8 cellular contexts compared by ENCODE assay signal in the genomic region with DNA sequence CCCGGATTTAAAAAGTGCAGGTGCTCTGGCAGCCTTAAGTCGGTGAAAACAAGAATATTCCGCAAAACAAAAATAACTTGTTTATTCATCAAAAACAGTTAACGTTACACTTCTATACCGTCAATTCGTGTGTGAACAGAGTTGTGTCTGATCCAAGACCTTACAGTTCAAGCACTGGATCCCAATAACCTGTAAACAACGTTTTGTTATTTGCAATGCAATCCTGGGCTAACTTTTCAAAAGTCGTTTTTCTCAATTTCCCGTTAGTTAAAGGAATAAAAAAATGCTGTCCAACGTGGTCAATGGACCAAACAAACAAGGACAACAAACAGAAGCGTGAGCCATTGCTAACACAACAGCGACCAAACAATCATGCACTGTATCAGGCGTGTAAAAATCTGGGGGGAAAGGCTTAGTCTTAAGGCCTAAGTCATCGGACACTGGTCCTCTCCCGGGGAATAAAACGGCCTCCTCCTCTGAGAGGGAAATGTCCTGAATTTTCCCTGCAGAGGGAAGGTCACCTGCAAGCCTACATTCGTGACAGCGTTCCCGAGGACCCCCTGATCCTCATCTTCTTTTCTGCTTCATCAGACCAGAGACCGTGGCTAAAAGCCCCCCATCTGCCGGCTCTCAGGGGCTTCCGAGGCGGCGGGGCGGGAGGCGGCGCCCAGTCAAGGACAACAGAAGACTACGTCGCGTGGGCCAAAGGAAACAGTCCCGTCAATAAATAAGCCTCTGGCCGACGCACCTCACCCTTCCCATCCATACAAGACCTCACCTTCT. TPM values are rescaled to one million over a fixed set of nuclear protein-coding genes. Genes with fewer than 3 reads are reported as not detected.
DNase-seq lines count a peak whose midpoint lies in the region; ATAC-seq and TF ChIP-seq lines count a peak whose summit lies in the region.

No MANE protein-coding gene starts in this region.

- POLR2A ChIA-PET in Caco-2 (lab: Charles Lee), result interaction anchor here (1.0 to 1.4 kb wide), 2 partner anchors 73 to 228 kb away, joined by 3 to 7 read pairs; partner anchors contain the start of gene INO80D

- H3K9me3 ChIP-seq in Caco-2, result no peaks in the 10 kb centered on the region
- H3K9me3 ChIP-seq in skeletal muscle tissue (ENCODE audit: control insufficient read depth in 3 of 3, low read length in 3 of 3), result no peaks in the 10 kb centered on the region

- peak overlapping the region; percentile 78 to 93 (median 86) for H3K9ac ChIP-seq in skeletal muscle tissue (ENCODE audit: low read depth in 1 of 3, low read length in 3 of 3)

- peak overlapping the region; percentile 89 for H3K27ac ChIP-seq in skeletal muscle tissue (ENCODE audit: low read depth, low read length)

- no peaks in the 10 kb centered on the region for H3K27me3 ChIP-seq in Caco-2 (replicated peaks; ENCODE audit: control insufficient read depth, insufficient read depth, low read length)
- no peaks in the 10 kb centered on the region for H3K27me3 ChIP-seq in skeletal muscle tissue (ENCODE audit: control insufficient read depth in 3 of 3, insufficient read depth in 3 of 3, low read length in 3 of 3)

- BruUV-seq in Caco-2 (replicated peaks; lab: Mats Ljungman, UMichigan), result TSS peak; percentile 71

- H3K4me3 ChIP-seq in Caco-2 (ENCODE audit: low read depth, low read length), result peak overlapping the region; percentile 70
- peak overlapping the region; percentile 96 for H3K4me3 ChIP-seq in iPS-11a (ENCODE audit: low read depth, low read length)
- peak overlapping the region; percentile 72 to 100 (median 76) for H3K4me3 ChIP-seq in skeletal muscle tissue (ENCODE audit: low read length in 3 of 3)

- H3K27ac Mint-ChIP-seq in Caco-2 (ENCODE audit: unreplicated experiment), result peak overlapping the region; percentile 99
- H3K27ac Mint-ChIP-seq in activated naive CD8-positive, alpha-beta T cell treated with anti-CD3 and anti-CD28 coated beads, Interleukin-2, amount 50 U/mL, for 24 hours, result peak overlapping the region; percentile 87

- H3K4me1 Mint-ChIP-seq in Caco-2 (ENCODE audit: low read depth, unreplicated experiment), result peaks cover 25% of the 10 kb centered on the region
- H3K4me1 Mint-ChIP-seq in activated naive CD8-positive, alpha-beta T cell treated with anti-CD3 and anti-CD28 coated beads, Interleukin-2, amount 50 U/mL, for 24 hours, result peaks cover 54% of the 10 kb centered on the region

- H3K27me3 Mint-ChIP-seq in Caco-2 (ENCODE audit: insufficient read depth, unreplicated experiment), result no peaks in the 10 kb centered on the region
- H3K27me3 Mint-ChIP-seq in activated naive CD8-positive, alpha-beta T cell treated with anti-CD3 and anti-CD28 coated beads, Interleukin-2, amount 50 U/mL, for 24 hours, result no peaks in the 10 kb centered on the region

- peak overlapping the region; percentile 83 for H3K4me3 Mint-ChIP-seq in Caco-2 (ENCODE audit: unreplicated experiment)
- peak overlapping the region; percentile 88 for H3K4me3 Mint-ChIP-seq in activated naive CD8-positive, alpha-beta T cell treated with anti-CD3 and anti-CD28 coated beads, Interleukin-2, amount 50 U/mL, for 24 hours

- intact Hi-C loops in Caco-2 (cut with micrococcal nuclease; ENCODE audit: unreplicated experiment), result loop anchor here (2.0 kb wide), 2 partner anchors 72 to 154 kb away; partner anchors contain the start of gene INO80D

- no peak for TF ChIP-seq CTCF in Caco-2 (IDR thresholded peaks at IDR 0.05; ENCODE audit: insufficient read depth in 1 of 2, low read depth in 1 of 2, low read length in 1 of 2, severe bottlenecking in 1 of 2, unreplicated experiment in 1 of 2)

- peaks cover 6% of the 10 kb centered on the region for H3K36me3 ChIP-seq in Caco-2 (ENCODE audit: control insufficient read depth, insufficient read depth, low read length)
- peaks cover 21 to 27% (median 24%) of the 10 kb centered on the region in 3 donors for H3K36me3 ChIP-seq in skeletal muscle tissue (ENCODE audit: control insufficient read depth in 3 of 3, insufficient read depth in 3 of 3, low read length in 3 of 3)

- H3K4me1 ChIP-seq in Caco-2, result peaks cover 6% of the 10 kb centered on the region; the same call in 1 of the 2 replicates
- H3K4me1 ChIP-seq in skeletal muscle tissue (ENCODE audit: control insufficient read depth in 3 of 3, insufficient read depth in 3 of 3, low read length in 3 of 3), result peaks cover 29 to 43% (median 30%) of the 10 kb centered on the region in 3 donors

- peak; percentile 8 for ATAC-seq in GM19467 (IDR thresholded peaks at IDR 0.05; ENCODE audit: unreplicated experiment)
- peak; percentile 11 for ATAC-seq in HG03571 (IDR thresholded peaks at IDR 0.05; ENCODE audit: unreplicated experiment)
- ATAC-seq in activated naive CD8-positive, alpha-beta T cell treated with anti-CD3 and anti-CD28 coated beads, Interleukin-2, amount 50 U/mL, for 24 hours, result peak; percentile 4

- peaks cover 55% of the 10 kb centered on the region for H3K36me3 Mint-ChIP-seq in Caco-2 (ENCODE audit: insufficient read depth, unreplicated experiment)
- peaks cover 55% of the 10 kb centered on the region for H3K36me3 Mint-ChIP-seq in activated naive CD8-positive, alpha-beta T cell treated with anti-CD3 and anti-CD28 coated beads, Interleukin-2, amount 50 U/mL, for 24 hours (ENCODE audit: low read depth)

- H3K9me3 Mint-ChIP-seq in Caco-2 (ENCODE audit: unreplicated experiment), result no peaks in the 10 kb centered on the region
- H3K9me3 Mint-ChIP-seq in activated naive CD8-positive, alpha-beta T cell treated with anti-CD3 and anti-CD28 coated beads, Interleukin-2, amount 50 U/mL, for 24 hours, result no peaks in the 10 kb centered on the region

- no peak for DNase-seq in Caco-2
- no peak for DNase-seq in activated naive CD8-positive, alpha-beta T cell treated with anti-CD3 and anti-CD28 coated beads, Interleukin-2, amount 50 U/mL, for 24 hours
- DNase-seq in NCI-H1105 treated with DMSO at 0.1 percent for 48 hours (lab: John Stamatoyannopoulos, UW), result no peak
- DNase-seq in COR-L47 (lab: John Stamatoyannopoulos, UW), result no peak

- CTCF ChIA-PET in Caco-2 (lab: Charles Lee), result no interaction called here

RNA-seq across cellular contexts. Expression of gene NDUFS1, which starts 0.5 kb away (rescaled TPM):
- 123 TPM in 2 replicates for total RNA-seq in Caco-2 (2022)
- total RNA-seq in skeletal muscle tissue, result 93.9 TPM

RNA-seq across cellular contexts. Expression of gene EEF1B2, which starts 0.9 kb away (rescaled TPM):
- total RNA-seq in Caco-2 (2022) (939 and 946 TPM in 2 replicates), skeletal muscle tissue (603 TPM)
